In genomic region chr3:119298565-119298941, GRCh38 we compare ENCODE assay signal across 18 cellular contexts.
"Had no signal": no experiment of that assay in that cellular context is flagged by ENCODE, and none has a peak within 500 bp of the region (broad histone marks: within the 10 kb centered on the region; RNA-seq: fewer than 3 reads in every experiment).

No MANE protein-coding gene starts in this region.

- H3K36me3 Mint-ChIP-seq: naive B cell had no signal

- DNase-seq: activated CD4-positive, alpha-beta T cell treated with anti-CD3 and anti-CD28 coated beads for 36 hours; activated CD8-positive, alpha-beta memory T cell treated with anti-CD3 and anti-CD28 coated beads, Interleukin-2, amount 50 U/mL, for 4 hours; activated CD8-positive, alpha-beta T cell treated with anti-CD3 and anti-CD28 coated beads for 36 hours; activated T-cell treated with anti-CD3 and anti-CD28 coated beads, Interleukin-2, amount 50 U/mL, for 72 hours; aorta; foreskin melanocyte; islet precursor cell; left ventricle myocardium superior; naive B cell; stimulated activated CD4-positive, alpha-beta T cell treated with anti-CD3 and anti-CD28 coated beads, Interleukin-12 subunit alpha, Interleukin-12 subunit beta, amount 100 ng/mL, for 4 hours; stimulated activated CD4-positive, alpha-beta T cell treated with anti-CD3 and anti-CD28 coated beads, Interleukin-2, amount 100 ng/mL, for 48 hours; SW 1271; tibial artery had no signal

- ATAC-seq: activated CD4-positive, alpha-beta T cell treated with anti-CD3 and anti-CD28 coated beads for 36 hours; activated CD8-positive, alpha-beta T cell treated with anti-CD3 and anti-CD28 coated beads for 36 hours; activated T-cell treated with anti-CD3 and anti-CD28 coated beads, Interleukin-2, amount 50 U/mL, for 72 hours; heart left ventricle; left ventricle myocardium superior; sciatic nerve had no signal

- H3K36me3 ChIP-seq: prostate gland, tibial artery had no signal

- FAIRE-seq: bronchial epithelial cell, endothelial cell of umbilical vein had no signal

- H3K27ac Mint-ChIP-seq: activated CD4-positive, alpha-beta T cell treated with anti-CD3 and anti-CD28 coated beads for 36 hours; activated CD8-positive, alpha-beta T cell treated with anti-CD3 and anti-CD28 coated beads for 36 hours; activated T-cell treated with anti-CD3 and anti-CD28 coated beads, Interleukin-2, amount 50 U/mL, for 72 hours had no signal

- H3K9me3 Mint-ChIP-seq: activated CD8-positive, alpha-beta T cell treated with anti-CD3 and anti-CD28 coated beads for 36 hours; activated T-cell treated with anti-CD3 and anti-CD28 coated beads, Interleukin-2, amount 50 U/mL, for 72 hours; naive B cell had no signal

- H3K27me3 ChIP-seq: heart left ventricle, tibial artery had no signal

- H3K4me3 Mint-ChIP-seq: activated CD4-positive, alpha-beta T cell treated with anti-CD3 and anti-CD28 coated beads for 36 hours; activated CD8-positive, alpha-beta T cell treated with anti-CD3 and anti-CD28 coated beads for 36 hours; naive B cell had no signal

- H3K4me3 ChIP-seq: prostate gland, tibial artery had no signal

- H3K27ac ChIP-seq: prostate gland, tibial artery had no signal

- H3K9me3 ChIP-seq: heart left ventricle, prostate gland, tibial artery had no signal

- H3K4me1 ChIP-seq: prostate gland had no signal

- H3K27me3 Mint-ChIP-seq: activated CD4-positive, alpha-beta T cell treated with anti-CD3 and anti-CD28 coated beads for 36 hours; activated CD8-positive, alpha-beta T cell treated with anti-CD3 and anti-CD28 coated beads for 36 hours; naive B cell had no signal
